Comparison of ENCODE assay signal across 24 cellular contexts in the genomic region with DNA sequence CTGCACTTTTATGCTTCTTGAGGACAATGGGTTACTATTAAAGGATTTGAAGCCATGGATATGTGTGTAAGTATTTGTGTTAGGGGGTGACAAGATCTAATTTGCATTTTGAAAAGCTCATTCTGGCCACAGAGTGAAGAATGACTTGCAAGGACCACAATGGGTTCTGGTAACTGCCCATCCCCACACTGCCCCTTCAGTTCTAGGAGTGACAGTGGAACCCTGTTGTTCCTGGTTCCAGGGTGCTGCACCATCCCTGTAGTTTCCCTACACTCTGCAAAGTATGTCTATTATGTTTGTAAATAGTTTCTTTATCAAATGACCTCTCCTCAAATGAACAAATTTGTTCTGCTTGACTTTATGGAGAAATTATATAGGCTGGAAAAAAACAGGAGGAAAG. TPM values are rescaled to one million over a fixed set of nuclear protein-coding genes. Genes with fewer than 3 reads are reported as not detected.
DNase-seq lines count a peak whose midpoint lies in the region; ATAC-seq, FAIRE-seq and TF ChIP-seq lines count a peak whose summit lies in the region.
"Had no signal": no experiment of that assay in that cellular context is flagged by ENCODE, and none has a peak within 500 bp of the region (broad histone marks: within the 10 kb centered on the region; RNA-seq: fewer than 3 reads in every experiment).

No MANE protein-coding gene starts in this region.

- H3K4ac ChIP-seq in mesenchymal stem cell (ENCODE audit: low read depth in 1 of 2, low read length in 2 of 2) = no peak overlapping the region

- H3K4me3 ChIP-seq in HCT116 (replicated peaks in 1 of 2; ENCODE audit: low read depth in 1 of 2, low read length in 2 of 2) (no peak overlapping the region), GM12878 (no peak overlapping the region), mesenchymal stem cell (ENCODE audit: insufficient read depth in 1 of 2, low read depth in 1 of 2, low read length in 2 of 2) (no peak overlapping the region), stomach (no peak overlapping the region)
- H3K4me3 ChIP-seq: HAP-1 had no signal

- TF ChIP-seq RAD21 in HCT116 (IDR thresholded peaks at IDR 0.05; ENCODE audit: low read depth) (no peak), GM12878 (IDR thresholded peaks at IDR 0.05; ENCODE audit: insufficient read depth, low read depth, low read length) (no peak)

- no peak overlapping the region for H2AK5ac ChIP-seq in mesenchymal stem cell (ENCODE audit: low read length, severe bottlenecking)

- no peak overlapping the region for H3K14ac ChIP-seq in mesenchymal stem cell (ENCODE audit: low read length in 2 of 2)

- H2BK120ac ChIP-seq in mesenchymal stem cell (ENCODE audit: low read depth, low read length) = no peak overlapping the region

- H3K36me3 Mint-ChIP-seq in neural crest cell (ENCODE audit: low read depth) = peaks cover 3% of the 10 kb centered on the region
- H3K36me3 Mint-ChIP-seq: CD4-positive, CD25-positive, alpha-beta regulatory T cell; CD8-positive, alpha-beta memory T cell had no signal

- H3K4me1 ChIP-seq in HCT116 (ENCODE audit: control insufficient read depth in 1 of 2, insufficient read depth in 2 of 2, low read length in 2 of 2) (peaks cover 21 to 45% of the 10 kb centered on the region in 2 experiments), GM12878 (ENCODE audit: control insufficient read depth, insufficient read depth, low read length) (no peaks in the 10 kb centered on the region), mesenchymal stem cell (ENCODE audit: control insufficient read depth, insufficient read depth, low read depth, low read length) (no peaks in the 10 kb centered on the region), stomach (no peaks in the 10 kb centered on the region)
- H3K4me1 ChIP-seq: BE2C, HAP-1 had no signal

- DNase-seq in HCT116 (ENCODE audit: low read depth, low spot score) (no peak), GM12878 (ENCODE audit: low read depth, low spot score) (no peak), neural crest cell (ENCODE audit: low read depth, low spot score) (no peak), hippocampal formation (lab: John Stamatoyannopoulos, UW) (no peak), HT-29 (ENCODE audit: low spot score) (no peak), mesenchymal stem cell (no peak), stomach (no peak)
- DNase-seq: ACHN; BE2C; C1 segment of cervical spinal cord; CD4-positive, CD25-positive, alpha-beta regulatory T cell; CD8-positive, alpha-beta memory T cell; COR-L47; DMS 273 treated with DMSO at 0.1 percent for 48 hours; DMS53; DND-41; EL; GDM1; KBM-7 had no signal

- H3K9me3 Mint-ChIP-seq in neural crest cell = no peaks in the 10 kb centered on the region
- H3K9me3 Mint-ChIP-seq: CD8-positive, alpha-beta memory T cell had no signal

- no peaks in the 10 kb centered on the region for H3K9me2 ChIP-seq in HCT116 (ENCODE audit: insufficient read depth)

- no peak overlapping the region for H2BK5ac ChIP-seq in mesenchymal stem cell (ENCODE audit: low read depth, low read length, poor library complexity, severe bottlenecking)

- RAD21 ChIA-PET in HCT116 (lab: Charles Lee; ENCODE audit: low non-redundant PET in 1 of 2, low total read pairs in 2 of 2, uncharacterized antibody in 2 of 2, unreplicated experiment in 2 of 2) (no interaction called here), GM12878 (lab: Charles Lee; ENCODE audit: unreplicated experiment) (no interaction called here)

- no peak overlapping the region for H3K9ac ChIP-seq in HCT116 (ENCODE audit: low read length)
- no peak overlapping the region for H3K9ac ChIP-seq in GM12878 (ENCODE audit: control insufficient read depth, insufficient read depth, low read length)
- H3K9ac ChIP-seq in mesenchymal stem cell (ENCODE audit: low read length) = no peak overlapping the region

- no peaks in the 10 kb centered on the region for H3K27me3 Mint-ChIP-seq in neural crest cell (ENCODE audit: low read depth)
- H3K27me3 Mint-ChIP-seq: CD8-positive, alpha-beta memory T cell had no signal

- ATAC-seq in HCT116 = 0 out of 2 replicates have a peak, but pooled peaks have one; percentile 50
- peak; percentile 27; the same call in 1 of the 3 replicates for ATAC-seq in GM12878

- H3K4me1 Mint-ChIP-seq in neural crest cell = peaks cover 19% of the 10 kb centered on the region
- H3K4me1 Mint-ChIP-seq: CD8-positive, alpha-beta memory T cell had no signal

- no peak for FAIRE-seq in GM12878 (lab: Jason Lieb, UNC)
- FAIRE-seq: A204.1, GM12891, GM19239 had no signal

- H3K27ac ChIP-seq in HCT116 (ENCODE audit: low read depth, low read length) = no peak overlapping the region
- H3K27ac ChIP-seq in GM12878 (ENCODE audit: control insufficient read depth, insufficient read depth) = no peak overlapping the region
- H3K27ac ChIP-seq in mesenchymal stem cell (ENCODE audit: low read length, poor library complexity, severe bottlenecking) = no peak overlapping the region
- H3K27ac ChIP-seq in stomach = no peak overlapping the region

- peak overlapping the region; percentile 0 for H3K27ac Mint-ChIP-seq in neural crest cell (ENCODE audit: unreplicated experiment)
- H3K27ac Mint-ChIP-seq: CD4-positive, CD25-positive, alpha-beta regulatory T cell; CD8-positive, alpha-beta memory T cell had no signal

- 0 out of 3 replicates have a peak, but pooled peaks have one; percentile 5 for TF ChIP-seq CTCF in GM12872 (IDR thresholded peaks at IDR 0.05; ENCODE audit: insufficient read depth, low read depth, low read length)
- TF ChIP-seq CTCF in HCT116 (IDR thresholded peaks at IDR 0.05 in 2 of 3, conservative IDR thresholded peaks at IDR 0.05 in 1 of 3; ENCODE audit: borderline replicate concordance in 1 of 3, insufficient read depth in 1 of 3, low read depth in 2 of 3, low read length in 2 of 3) = no peak
- TF ChIP-seq CTCF in GM12878 (IDR thresholded peaks at IDR 0.05 in 2 of 3, conservative IDR thresholded peaks at IDR 0.05 in 1 of 3; ENCODE audit: control insufficient read depth in 2 of 3, extremely low read depth in 1 of 3, insufficient read depth in 1 of 3, low read depth in 3 of 3, low read length in 3 of 3) = no peak
- no peak for TF ChIP-seq CTCF in neural crest cell (conservative IDR thresholded peaks at IDR 0.05)
- no peak for TF ChIP-seq CTCF in stomach (IDR thresholded peaks at IDR 0.05)

- H4K20me1 ChIP-seq in HCT116 (ENCODE audit: insufficient read depth) = no peaks in the 10 kb centered on the region
- H4K20me1 ChIP-seq in GM12878 (ENCODE audit: control insufficient read depth, insufficient read depth) = no peaks in the 10 kb centered on the region

- H4K8ac ChIP-seq in mesenchymal stem cell (ENCODE audit: low read length) = no peak overlapping the region

- CTCF ChIA-PET in HCT116 (lab: Charles Lee) (no interaction called here), GM12878 (lab: Yijun Ruan, JAX) (interaction anchor here (1.1 kb wide), 1 partner anchor 11 kb away, joined by 4 read pairs; no protein-coding TSS in a partner anchor)

- H3K23ac ChIP-seq in mesenchymal stem cell (ENCODE audit: low read length in 2 of 2) = no peak overlapping the region

- H2BK15ac ChIP-seq in mesenchymal stem cell (ENCODE audit: low read depth, poor library complexity, severe bottlenecking) = no peak overlapping the region

- no peak overlapping the region for H2BK12ac ChIP-seq in mesenchymal stem cell (ENCODE audit: low read length in 2 of 2)

- H3K79me2 ChIP-seq in HCT116 (ENCODE audit: insufficient read depth, low read length) = peaks cover 12% of the 10 kb centered on the region
- no peaks in the 10 kb centered on the region for H3K79me2 ChIP-seq in GM12878 (ENCODE audit: control insufficient read depth, insufficient read depth, low read length)

- H2AFZ ChIP-seq in HCT116 (ENCODE audit: low read depth, low read length, poor library complexity, severe bottlenecking) (no peak overlapping the region), GM12878 (ENCODE audit: control insufficient read depth, low read depth, low read length) (no peak overlapping the region), mesenchymal stem cell (ENCODE audit: low read depth, low read length) (no peak overlapping the region)

- TF ChIP-seq POLR2A in HCT116 (IDR thresholded peaks at IDR 0.05; ENCODE audit: borderline replicate concordance, extremely low read depth, insufficient read depth, insufficient read length) (no peak), GM12878 (IDR thresholded peaks at IDR 0.05; ENCODE audit: low read depth, low read length) (no peak), stomach (IDR thresholded peaks at IDR 0.05) (no peak)

- TF ChIP-seq EP300 in GM12878 (IDR thresholded peaks at IDR 0.05; ENCODE audit: borderline replicate concordance in 1 of 2, control insufficient read depth in 1 of 2, low read depth in 2 of 2, low read length in 2 of 2) = no peak
- TF ChIP-seq EP300 in stomach (IDR thresholded peaks at IDR 0.05) = no peak

- H3K4me2 ChIP-seq in HCT116 (ENCODE audit: low read length) (peak overlapping the region; percentile 3; the same call in 1 of the 2 replicates), GM12878 (ENCODE audit: control insufficient read depth, insufficient read depth) (no peak overlapping the region), mesenchymal stem cell (ENCODE audit: low read length, poor library complexity, severe bottlenecking) (no peak overlapping the region)

- H3K79me1 ChIP-seq in mesenchymal stem cell (replicated peaks; ENCODE audit: low read length, poor library complexity, severe bottlenecking) = peaks cover 24% of the 10 kb centered on the region

- POLR2A ChIA-PET in HCT116 (lab: Charles Lee) = interaction anchor here (1.2 to 1.4 kb wide), 2 partner anchors 15 to 25 kb away, joined by 3 to 4 read pairs; no protein-coding TSS in a partner anchor
- POLR2A ChIA-PET in GM12878 (lab: Charles Lee) = no interaction called here

- in situ Hi-C loops in GM12878 (cut with MboI) = no loop called here

- no peak overlapping the region for H3K18ac ChIP-seq in mesenchymal stem cell (ENCODE audit: low read depth in 1 of 2, low read length in 2 of 2)

- no peaks in the 10 kb centered on the region for H3K36me3 ChIP-seq in HCT116 (ENCODE audit: control insufficient read depth in 1 of 2, insufficient read depth in 2 of 2, low read length in 2 of 2)
- no peaks in the 10 kb centered on the region for H3K36me3 ChIP-seq in GM12878 (ENCODE audit: control insufficient read depth in 2 of 2, insufficient read depth in 2 of 2, low read length in 1 of 2)
- H3K36me3 ChIP-seq in mesenchymal stem cell (ENCODE audit: control insufficient read depth in 1 of 2, insufficient read depth in 2 of 2, low read depth in 1 of 2, low read length in 2 of 2) = peaks cover 7 to 11% of the 10 kb centered on the region in 2 experiments
- H3K36me3 ChIP-seq in stomach = no peaks in the 10 kb centered on the region
- H3K36me3 ChIP-seq: BE2C, HAP-1 had no signal

- no peak overlapping the region for H4K91ac ChIP-seq in mesenchymal stem cell (ENCODE audit: low read length)

- H3K27me3 ChIP-seq in HCT116 (ENCODE audit: insufficient read depth, low read length) = no peaks in the 10 kb centered on the region
- no peaks in the 10 kb centered on the region for H3K27me3 ChIP-seq in GM12878 (replicated peaks in 1 of 2; ENCODE audit: control insufficient read depth in 2 of 2, insufficient read depth in 2 of 2, low read length in 1 of 2)
- no peaks in the 10 kb centered on the region for H3K27me3 ChIP-seq in mesenchymal stem cell (ENCODE audit: control insufficient read depth in 1 of 2, insufficient read depth in 1 of 2, low read length in 2 of 2)
- H3K27me3 ChIP-seq in stomach = peaks cover 0 to 2% (median 0%) of the 10 kb centered on the region in 3 donors
- H3K27me3 ChIP-seq: BE2C had no signal

- no TSS peak for BruUV-seq in HCT116 (replicated peaks; lab: Mats Ljungman, UMichigan)
- BruUV-seq in GM12878 (replicated peaks; lab: Mats Ljungman, UMichigan) = no TSS peak

- intact Hi-C loops in HCT116 (cut with micrococcal nuclease) = no loop called here
- intact Hi-C loops in GM12878 (cut with micrococcal nuclease; ENCODE audit: unreplicated experiment) = no loop called here
- intact Hi-C loops in stomach (cut with DNase I; ENCODE audit: low total_unique reads) = no loop called here

- no peaks in the 10 kb centered on the region; a peak in 1 of 4 replicates for H3K9me3 ChIP-seq in HCT116 (ENCODE audit: control insufficient read depth in 1 of 2, insufficient read depth in 1 of 2, low read depth in 1 of 2, low read length in 2 of 2)
- no peaks in the 10 kb centered on the region for H3K9me3 ChIP-seq in GM12878 (replicated peaks; ENCODE audit: control insufficient read depth, insufficient read depth, low read length)
- no peaks in the 10 kb centered on the region for H3K9me3 ChIP-seq in mesenchymal stem cell (ENCODE audit: control insufficient read depth, low read length)
- no peaks in the 10 kb centered on the region for H3K9me3 ChIP-seq in stomach
- H3K9me3 ChIP-seq: BE2C, HAP-1 had no signal

- H3K4me3 Mint-ChIP-seq in neural crest cell = no peak overlapping the region
- H3K4me3 Mint-ChIP-seq: CD8-positive, alpha-beta memory T cell had no signal

- SMC1A ChIA-PET in GM12878 (lab: Charles Lee; ENCODE audit: uncharacterized antibody, unreplicated experiment) = no interaction called here

RNA-seq across cellular contexts. Expression of gene SPRY4, which starts 9.7 kb away (rescaled TPM):
- 112 TPM for total RNA-seq in HCT116 (2021; ENCODE audit: unreplicated experiment)
- polyA plus RNA-seq in HCT116 (2012) = 67.3 and 75.5 TPM in 2 replicates
- 3.0 and 5.1 TPM in 2 replicates for total RNA-seq in GM12878 (2013; cell fraction: nucleolus; rRNA removed)
- total RNA-seq in GM12878 (2014; rRNA removed) = 0.11 and 0.27 TPM in 2 replicates
- 0.05 and 0.18 TPM in 2 replicates for total RNA-seq in GM12878 (2014; rRNA removed; fragmentation: Illumina TruSeq; extraction: Trizol)
- total RNA-seq in GM12878 (2021) = 0.35 and 0.41 TPM in 2 replicates
- polyA plus RNA-seq in GM12878 (2011; ENCODE audit: low read depth) = 0.10 TPM
- 0.71 and 1.4 TPM in 2 replicates for polyA plus RNA-seq in GM12878 (2011; rRNA removed)
- 1.4 and 2.1 TPM in 2 replicates for polyA plus RNA-seq in GM12878 (2011; cell fraction: cytosol; rRNA removed)
- polyA plus RNA-seq in GM12878 (2011; cell fraction: nucleus; rRNA removed) = 6.4 and 8.1 TPM in 2 replicates
- polyA plus RNA-seq in GM12878 (2012) = 0.08 and 0.31 TPM in 2 replicates
- 0.10 TPM in 1 of 2 replicates, not detected in the other for polyA plus RNA-seq in GM12878 (2014; fragmentation: Illumina TruSeq; extraction: Trizol)
- under 1 TPM in 1 of 2 experiments, not detected in 1; 0.04 TPM for polyA plus RNA-seq in GM12878 (2014; fragmentation: Nextera tagmentation; extraction: Ambion mirVana)
- polyA plus RNA-seq in GM12878 (2014; rRNA removed) = 0.11 and 0.44 TPM in 2 replicates
- under 1 TPM; 0.04 to 0.27 TPM for polyA plus RNA-seq in GM12878 (2016; fragmentation: Nextera tagmentation; extraction: Ambion mirVana)
- polyA minus RNA-seq in GM12878 (2011; rRNA and poly(A)+ RNA removed) = 3.7 and 7.2 TPM in 2 replicates
- 1.7 and 2.0 TPM in 2 replicates for polyA minus RNA-seq in GM12878 (2011; cell fraction: cytosol; rRNA and poly(A)+ RNA removed)
- polyA minus RNA-seq in GM12878 (2011; cell fraction: nucleus; rRNA and poly(A)+ RNA removed) = 11.0 and 18.7 TPM in 2 replicates
- total RNA-seq in neural crest cell = 42.1 and 44.2 TPM in 2 replicates
- total RNA-seq in HT-29 (2014; rRNA removed; shearing (Covaris generic)) = 35.6 and 46.8 TPM in 2 replicates
- polyA plus RNA-seq in mesenchymal stem cell (2013, experiment 1 of 2) = 98.3 TPM
- 95.2 TPM for polyA plus RNA-seq in mesenchymal stem cell (2013, experiment 2 of 2)
- total RNA-seq in stomach = 10 to 100 TPM in 3 of 5 donors, 1 to 10 TPM in 2; 2.9 to 13.6 (median 10.7) TPM
- 1 to 10 TPM; 1.3 to 7.9 (median 5.2) TPM for polyA plus RNA-seq in stomach
- polyA plus RNA-seq: CD4-positive, CD25-positive, alpha-beta regulatory T cell; CD8-positive, alpha-beta memory T cell had no signal
